ENCODE assay signal across 8 cellular contexts in genomic region chr12:52879394-52880351, GRCh38. TPM values are rescaled to one million over a fixed set of nuclear protein-coding genes. Genes with fewer than 3 reads are reported as not detected.
DNase-seq lines count a peak whose midpoint lies in the region; ATAC-seq and TF ChIP-seq lines count a peak whose summit lies in the region.

No MANE protein-coding gene starts in this region.

- TF ChIP-seq POLR2A in lower leg skin (IDR thresholded peaks at IDR 0.05), result no peak

- H3K4me1 Mint-ChIP-seq in activated CD8-positive, alpha-beta T cell treated with anti-CD3 and anti-CD28 coated beads, Interleukin-2, amount 10 ng/mL, durations not matched to agents 7 days and 5 days (ENCODE audit: low read depth), result peaks cover 13% of the 10 kb centered on the region

- no peak overlapping the region for H3K4me3 ChIP-seq in lower leg skin (ENCODE audit: low read depth, poor library complexity, severe bottlenecking)

- no peak overlapping the region for H3K27ac Mint-ChIP-seq in activated CD8-positive, alpha-beta T cell treated with anti-CD3 and anti-CD28 coated beads, Interleukin-2, amount 10 ng/mL, durations not matched to agents 7 days and 5 days

- peak; percentile 97 for ATAC-seq in activated CD8-positive, alpha-beta T cell treated with anti-CD3 and anti-CD28 coated beads, Interleukin-2, amount 10 ng/mL, durations not matched to agents 7 days and 5 days

- CTCF ChIA-PET in activated CD8-positive, alpha-beta T cell treated with anti-CD3 and anti-CD28 coated beads, Interleukin-2, amount 10 ng/mL, durations not matched to agents 7 days and 5 days (lab: Charles Lee), result interaction anchor here (0.5 to 21.6 kb wide), 87 partner anchors 9 to 726 kb away, joined by 3 to 736 read pairs (median 4); partner anchors contain the start of genes EIF4B, KRT1, KRT74 and KRT8

- POLR2A ChIA-PET in activated CD8-positive, alpha-beta T cell treated with anti-CD3 and anti-CD28 coated beads, Interleukin-2, amount 10 ng/mL, durations not matched to agents 7 days and 5 days (lab: Charles Lee), result interaction anchor here (0.7 to 1.5 kb wide), 2 partner anchors 101 to 500 kb away, joined by 3 to 6 read pairs; no protein-coding TSS in a partner anchor

- no peaks in the 10 kb centered on the region for H3K36me3 Mint-ChIP-seq in activated CD8-positive, alpha-beta T cell treated with anti-CD3 and anti-CD28 coated beads, Interleukin-2, amount 10 ng/mL, durations not matched to agents 7 days and 5 days (ENCODE audit: low read depth)

- H3K27me3 Mint-ChIP-seq in activated CD8-positive, alpha-beta T cell treated with anti-CD3 and anti-CD28 coated beads, Interleukin-2, amount 10 ng/mL, durations not matched to agents 7 days and 5 days (ENCODE audit: low read depth), result peaks cover 11% of the 10 kb centered on the region

- intact Hi-C loops in lower leg skin (cut with DNase I; ENCODE audit: low total_unique reads), result loop anchor here (2.0 to 5.0 kb wide), 4 partner anchors 217 to 737 kb away; no protein-coding TSS in a partner anchor

- WGBS in lower leg skin, 2 donors, result 4% methylated on average over 31 to 34 of the region's 38 CpGs

- no peaks in the 10 kb centered on the region for H3K9me3 Mint-ChIP-seq in activated CD8-positive, alpha-beta T cell treated with anti-CD3 and anti-CD28 coated beads, Interleukin-2, amount 10 ng/mL, durations not matched to agents 7 days and 5 days (ENCODE audit: insufficient read depth)

- DNase-seq in Daoy (ENCODE audit: low read depth) (peak; percentile 94), HT-29 (ENCODE audit: low spot score) (peak; percentile 95), NCI-H82 treated with DMSO at 0.1 percent for 48 hours (lab: John Stamatoyannopoulos, UW; ENCODE audit: unreplicated experiment) (peak; percentile 60), ecto neural progenitor cell (ENCODE audit: low spot score) (peak; percentile 93), lower leg skin (ENCODE audit: low spot score in 2 of 2) (peak; percentile 86 to 95), NK-92 (lab: John Stamatoyannopoulos, UW; ENCODE audit: unreplicated experiment) (no peak)
- DNase-seq in activated CD8-positive, alpha-beta T cell treated with anti-CD3 and anti-CD28 coated beads, Interleukin-2, amount 10 ng/mL, durations not matched to agents 7 days and 5 days, result peak; percentile 84
- DNase-seq in stimulated activated CD4-positive, alpha-beta T cell treated with anti-CD3 and anti-CD28 coated beads, TNF-alpha, amount 100 ng/mL, for 1 hour (ENCODE audit: low read depth in 3 of 3, low spot score in 1 of 3), result peak; percentile 32 to 55 (median 33)

- TF ChIP-seq CTCF in lower leg skin (IDR thresholded peaks at IDR 0.05), result peak in 1 of 3 donors; percentile 35

- peak overlapping the region; percentile 49 for H3K4me3 Mint-ChIP-seq in activated CD8-positive, alpha-beta T cell treated with anti-CD3 and anti-CD28 coated beads, Interleukin-2, amount 10 ng/mL, durations not matched to agents 7 days and 5 days

RNA-seq across cellular contexts. Expression of gene KRT8, which starts 25.2 kb away (rescaled TPM):
- 107 and 111 TPM in 2 replicates for total RNA-seq in Daoy (2014; rRNA removed; shearing (Covaris generic))
- 5,686 and 5,723 TPM in 2 replicates for total RNA-seq in HT-29 (2014; rRNA removed; shearing (Covaris generic))
- not detected for total RNA-seq in activated CD8-positive, alpha-beta T cell treated with anti-CD3 and anti-CD28 coated beads, Interleukin-2, amount 10 ng/mL, durations not matched to agents 7 days and 5 days
- 10 to 100 TPM; 18.1 to 96.0 (median 58.2) TPM for total RNA-seq in lower leg skin

RNA-seq across cellular contexts. Expression of gene KRT78, which starts 30.9 kb away (rescaled TPM):
- total RNA-seq in Daoy (2014; rRNA removed; shearing (Covaris generic)), result 1.2 TPM in 1 of 2 replicates, not detected in the other
- not detected in 2 replicates for total RNA-seq in HT-29 (2014; rRNA removed; shearing (Covaris generic))
- not detected for total RNA-seq in activated CD8-positive, alpha-beta T cell treated with anti-CD3 and anti-CD28 coated beads, Interleukin-2, amount 10 ng/mL, durations not matched to agents 7 days and 5 days
- total RNA-seq in lower leg skin, result 100 to 1,000 TPM; 114 to 250 (median 183) TPM

RNA-seq across cellular contexts. Expression of gene KRT79, which starts 45.6 kb away (rescaled TPM):
- total RNA-seq in Daoy (2014; rRNA removed; shearing (Covaris generic)), result 0.57 and 2.6 TPM in 2 replicates
- not detected in 2 replicates for total RNA-seq in HT-29 (2014; rRNA removed; shearing (Covaris generic))
- not detected for total RNA-seq in activated CD8-positive, alpha-beta T cell treated with anti-CD3 and anti-CD28 coated beads, Interleukin-2, amount 10 ng/mL, durations not matched to agents 7 days and 5 days
- total RNA-seq in lower leg skin, result 100 to 1,000 TPM in 2 of 4 donors, 10 to 100 TPM in 1, 1 to 10 TPM in 1; 8.5 to 259 (median 78.2) TPM

Comparison
In these comparisons a context has a peak if more than half of its experiments do, and no peak if none do; other contexts are left out.
1. RNA of gene KRT8, which starts 25.2 kb away (total RNA-seq): 5,686 to 5,723 TPM in HT-29; 107 to 111 TPM in Daoy, 18.1 to 96.0 TPM in lower leg skin and not detected in activated CD8-positive, alpha-beta T cell treated with anti-CD3 and anti-CD28 coated beads, Interleukin-2, amount 10 ng/mL, durations not matched to agents 7 days and 5 days; every median in the first group is over 10 times any median in the second.
2. RNA of gene KRT78, which starts 30.9 kb away (total RNA-seq): 114 to 250 TPM in lower leg skin; 1.2 TPM in Daoy, not detected in HT-29 and not detected in activated CD8-positive, alpha-beta T cell treated with anti-CD3 and anti-CD28 coated beads, Interleukin-2, amount 10 ng/mL, durations not matched to agents 7 days and 5 days; every median in the first group is over 10 times any median in the second.